31 cellular contexts compared by ENCODE assay signal in the genomic region with DNA sequence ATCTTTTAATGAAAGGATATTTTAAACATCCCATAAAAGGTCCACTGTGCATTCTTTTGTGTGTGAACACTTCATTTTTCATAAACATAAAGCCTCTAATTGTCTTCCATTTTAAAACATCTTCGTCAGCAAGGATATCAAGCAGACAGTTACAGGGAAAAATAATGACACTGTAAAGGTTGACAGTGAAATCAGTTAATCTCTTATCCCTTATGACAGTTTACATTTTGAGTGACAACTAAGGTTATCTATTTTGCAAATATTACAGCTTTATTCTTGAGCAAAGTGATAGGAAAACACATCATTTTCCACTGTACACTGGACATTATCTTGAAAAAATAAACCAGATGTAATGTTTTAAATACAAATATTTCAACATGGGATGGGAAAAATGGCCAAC.
"Had no signal": no experiment of that assay in that cellular context is flagged by ENCODE, and none has a peak within 500 bp of the region (broad histone marks: within the 10 kb centered on the region; RNA-seq: fewer than 3 reads in every experiment).

No MANE protein-coding gene starts in this region.

- H3K9me3 ChIP-seq: adrenal gland, ascending aorta, body of pancreas, breast epithelium had no signal

- H3K36me3 ChIP-seq: adrenal gland, ascending aorta, brain microvascular endothelial cell, breast epithelium, cardiac muscle cell had no signal

- FAIRE-seq: astrocyte, bronchial epithelial cell had no signal

- H3K27me3 ChIP-seq: adrenal gland, ascending aorta, body of pancreas, brain microvascular endothelial cell, breast epithelium, cardiac muscle cell had no signal

- H3K4me3 ChIP-seq: adrenal gland, ascending aorta, body of pancreas, breast epithelium, cardiac muscle cell had no signal

- H3K27ac ChIP-seq: adrenal gland, ascending aorta, body of pancreas, brain microvascular endothelial cell, breast epithelium, cardiac muscle cell had no signal

- DNase-seq: activated effector memory CD4-positive, alpha-beta T cell treated with anti-CD3 and anti-CD28 coated beads, Interleukin-2, amount 50 U/mL, for 16 hours; activated effector memory CD4-positive, alpha-beta T cell treated with Interleukin-2 at 50 U/mL for 16 hours; activated gamma-delta T cell; activated gamma-delta T cell treated with Interleukin-2 at 50 U/mL for 16 hours; activated naive CD4-positive, alpha-beta T cell; activated naive CD4-positive, alpha-beta T cell treated with anti-CD3 and anti-CD28 coated beads for 36 hours; activated naive CD4-positive, alpha-beta T cell treated with anti-CD3 and anti-CD28 coated beads, Interleukin-2, amount 10 ng/mL, durations not matched to agents 7 days and 5 days; activated naive CD4-positive, alpha-beta T cell treated with anti-CD3 and anti-CD28 coated beads, Interleukin-2, amount 50 U/mL, for 16 hours; activated naive CD4-positive, alpha-beta T cell treated with Interleukin-2 at 50 U/mL for 16 hours; activated naive CD8-positive, alpha-beta T cell treated with anti-CD3 and anti-CD28 coated beads for 36 hours; activated naive CD8-positive, alpha-beta T cell treated with anti-CD3 and anti-CD28 coated beads, Interleukin-2, amount 10 ng/mL, durations not matched to agents 7 days and 5 days; activated naive CD8-positive, alpha-beta T cell treated with anti-CD3 and anti-CD28 coated beads, Interleukin-2, amount 50 U/mL, for 24 hours; activated T-cell treated with anti-CD3 and anti-CD28 coated beads, Interleukin-2, amount 50 U/mL, for 24 hours; activated T-cell treated with anti-CD3 and anti-CD28 coated beads, Interleukin-2, amount 50 U/mL, for 4 hours; activated T-cell treated with anti-CD3 and anti-CD28 coated beads, Interleukin-2, amount 50 U/mL, for 48 hours; activated T-cell treated with anti-CD3 and anti-CD28 coated beads, Interleukin-2, amount 50 U/mL, for 72 hours; adrenal gland; amniotic stem cell; amygdala; anterior cingulate cortex; aorta; body of pancreas; brain microvascular endothelial cell; caudate nucleus; central memory CD4-positive, alpha-beta T cell; cerebellar nuclear complex had no signal
